Comparison of ENCODE assay signal across 1 cellular context in genomic region chr1:1137256-1138045, GRCh38.
TF ChIP-seq lines count a peak whose summit lies in the region.

No MANE protein-coding gene starts in this region.

TF ChIP-seq in HepG2, 621 proteins besides CTCF, POLR2A, EP300 and RAD21 (continued from another document):
- no peak for TF ChIP-seq ZNF362 (CRISPR knock-in tag; IDR thresholded peaks at IDR 0.05; ENCODE audit: borderline replicate concordance)
- TF ChIP-seq ZNF619 (CRISPR knock-in tag; IDR thresholded peaks at IDR 0.05) = no peak
- no peak for TF ChIP-seq RXRB (CRISPR knock-in tag; IDR thresholded peaks at IDR 0.05; ENCODE audit: borderline replicate concordance)
- no peak for TF ChIP-seq IRX3 (CRISPR knock-in tag; IDR thresholded peaks at IDR 0.05; ENCODE audit: borderline replicate concordance, low read depth)
- TF ChIP-seq MTA3 (CRISPR knock-in tag; IDR thresholded peaks at IDR 0.05) = no peak
- no peak for TF ChIP-seq ZNF329 (CRISPR knock-in tag; IDR thresholded peaks at IDR 0.05; ENCODE audit: low read depth)
- TF ChIP-seq REST (IDR thresholded peaks at IDR 0.05; ENCODE audit: borderline replicate concordance in 1 of 2, low read depth in 1 of 2, low read length in 2 of 2) = no peak
- no peak for TF ChIP-seq PRDM4 (CRISPR knock-in tag; IDR thresholded peaks at IDR 0.05; ENCODE audit: borderline replicate concordance)
- TF ChIP-seq NFIC (IDR thresholded peaks at IDR 0.05; ENCODE audit: low read length) = no peak
- TF ChIP-seq YEATS4 (CRISPR knock-in tag; IDR thresholded peaks at IDR 0.05; ENCODE audit: borderline replicate concordance) = no peak
